Comparison of ENCODE assay signal across 1 cellular context in genomic region chrX:50202539-50202938, GRCh38.
TF ChIP-seq lines count a peak whose summit lies in the region.

No MANE protein-coding gene starts in this region.

TF ChIP-seq in endothelial cell of umbilical vein, 7 proteins besides CTCF, POLR2A, EP300 and RAD21:
- TF ChIP-seq FOS (IDR thresholded peaks at IDR 0.05; ENCODE audit: borderline replicate concordance, insufficient read depth, low read length) (peak; percentile 47), MYC (IDR thresholded peaks at IDR 0.05; ENCODE audit: low read depth, low read length) (no peak), JUN (IDR thresholded peaks at IDR 0.05; ENCODE audit: borderline replicate concordance, insufficient read depth, insufficient read length, low read depth) (peak; percentile 64), POLR2AphosphoS5 (IDR thresholded peaks at IDR 0.05; ENCODE audit: insufficient read depth, low read depth, low read length) (no peak), GATA2 (IDR thresholded peaks at IDR 0.05; ENCODE audit: insufficient read depth, insufficient read length, low read depth, low read length) (no peak), EZH2 (IDR thresholded peaks at IDR 0.05; ENCODE audit: borderline replicate concordance, low read depth, low read length, severe bottlenecking) (no peak), MAX (IDR thresholded peaks at IDR 0.05; ENCODE audit: insufficient read depth, insufficient read length) (no peak)
TF ChIP-seq in endothelial cell of umbilical vein: peak in this region for 2.
